8 cellular contexts compared by ENCODE assay signal in the genomic region with DNA sequence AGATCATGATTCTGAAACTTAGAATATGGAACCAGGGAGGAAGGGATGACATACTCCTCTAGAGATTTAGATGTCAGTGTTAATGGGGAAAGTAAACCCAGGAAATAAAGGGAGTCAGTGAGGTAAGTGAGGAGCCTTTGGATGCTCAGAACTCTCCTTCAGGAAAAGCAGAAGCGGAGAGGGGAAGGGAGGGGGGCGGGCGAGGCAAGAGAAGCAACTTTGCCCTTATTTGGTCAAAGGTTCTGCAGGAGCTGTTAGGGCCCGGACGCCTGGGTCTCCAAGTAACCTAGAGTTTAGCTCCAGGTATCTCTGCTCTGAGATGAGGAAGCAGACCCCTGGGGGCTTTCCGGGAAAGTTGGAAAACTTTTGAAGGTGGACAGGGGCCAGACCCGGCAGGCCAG. TPM values are rescaled to one million over a fixed set of nuclear protein-coding genes. Genes with fewer than 3 reads are reported as not detected.
DNase-seq lines count a peak whose midpoint lies in the region; ATAC-seq and TF ChIP-seq lines count a peak whose summit lies in the region.

No MANE protein-coding gene starts in this region.

- 5 to 6% methylated on average over 7 of the region's 7 CpGs for WGBS in heart right ventricle, 2 donors
- WGBS in suprapubic skin: 0% methylated on average over 7 of the region's 7 CpGs

- peaks cover 56% of the 10 kb centered on the region for H3K36me3 Mint-ChIP-seq in activated CD8-positive, alpha-beta T cell treated with anti-CD3 and anti-CD28 coated beads for 36 hours (ENCODE audit: low read depth)

- CTCF ChIA-PET in activated CD8-positive, alpha-beta T cell treated with anti-CD3 and anti-CD28 coated beads for 36 hours (lab: Charles Lee): interaction anchor here (1.4 to 2.8 kb wide), 4 partner anchors 20 to 44 kb away, joined by 3 to 8 read pairs (median 6); partner anchors contain the start of genes CHRNE and SPAG7

- H3K4me1 Mint-ChIP-seq in activated CD8-positive, alpha-beta T cell treated with anti-CD3 and anti-CD28 coated beads for 36 hours (ENCODE audit: low read depth): peaks cover 51% of the 10 kb centered on the region

- peak overlapping the region; percentile 97 for H3K4me3 Mint-ChIP-seq in activated CD8-positive, alpha-beta T cell treated with anti-CD3 and anti-CD28 coated beads for 36 hours

- intact Hi-C loops in heart right ventricle (cut with DNase I): loop anchor here in 2 of 10 donors (5.0 kb wide), 2 partner anchors 40 to 50 kb away; partner anchors contain the start of genes INCA1 (in 1 of the 2) and KIF1C (in 1 of the 2)
- intact Hi-C loops in left cardiac atrium (cut with DNase I): no loop called here
- intact Hi-C loops in activated CD8-positive, alpha-beta T cell treated with anti-CD3 and anti-CD28 coated beads for 36 hours (cut with micrococcal nuclease): loop anchor here (1.0 kb wide), 1 partner anchor 22 kb away; no protein-coding TSS in a partner anchor

- H3K4me1 ChIP-seq in heart right ventricle (peaks cover 18 to 78% (median 57%) of the 10 kb centered on the region in 9 donors), iPS-15b (ENCODE audit: control insufficient read depth, insufficient read depth, low read length) (peaks cover 15% of the 10 kb centered on the region), suprapubic skin (peaks cover 73% of the 10 kb centered on the region)

- no peaks in the 10 kb centered on the region for H3K27me3 ChIP-seq in heart right ventricle
- H3K27me3 ChIP-seq in iPS-15b (ENCODE audit: control insufficient read depth, insufficient read depth, low read length): no peaks in the 10 kb centered on the region
- H3K27me3 ChIP-seq in suprapubic skin: no peaks in the 10 kb centered on the region

- POLR2A ChIA-PET in activated CD8-positive, alpha-beta T cell treated with anti-CD3 and anti-CD28 coated beads for 36 hours (lab: Charles Lee): interaction anchor here (1.1 to 20.8 kb wide), 10 partner anchors 8 to 83 kb away, joined by 4 to 627 read pairs (median 10); partner anchors contain the start of genes C17orf107, CAMTA2, CHRNE and INCA1

- ATAC-seq in heart right ventricle (no peak), left cardiac atrium (no peak), HG02884 (IDR thresholded peaks at IDR 0.05; ENCODE audit: unreplicated experiment) (no peak)
- no peak for ATAC-seq in activated CD8-positive, alpha-beta T cell treated with anti-CD3 and anti-CD28 coated beads for 36 hours

- H3K9ac ChIP-seq in iPS-15b (ENCODE audit: low read depth, low read length): peak overlapping the region; percentile 62

- no peak for TF ChIP-seq POLR2A in suprapubic skin (IDR thresholded peaks at IDR 0.05)

- TF ChIP-seq CTCF in heart right ventricle (IDR thresholded peaks at IDR 0.05) (no peak), suprapubic skin (IDR thresholded peaks at IDR 0.05) (no peak)
- no peak for TF ChIP-seq CTCF in activated CD8-positive, alpha-beta T cell treated with anti-CD3 and anti-CD28 coated beads for 36 hours (IDR thresholded peaks at IDR 0.05)

- H3K27me3 Mint-ChIP-seq in activated CD8-positive, alpha-beta T cell treated with anti-CD3 and anti-CD28 coated beads for 36 hours: no peaks in the 10 kb centered on the region

- H3K27ac Mint-ChIP-seq in activated CD8-positive, alpha-beta T cell treated with anti-CD3 and anti-CD28 coated beads for 36 hours: peak overlapping the region; percentile 99

- no peak for TF ChIP-seq EP300 in suprapubic skin (IDR thresholded peaks at IDR 0.05)

- H3K9me3 Mint-ChIP-seq in activated CD8-positive, alpha-beta T cell treated with anti-CD3 and anti-CD28 coated beads for 36 hours: no peaks in the 10 kb centered on the region

- H3K27ac ChIP-seq in heart right ventricle (peak overlapping the region; percentile 89 to 100 (median 99)), suprapubic skin (peak overlapping the region; percentile 98)

- H3K4me3 ChIP-seq in heart right ventricle: peak overlapping the region; percentile 67 to 100 (median 98)
- peak overlapping the region; percentile 62 for H3K4me3 ChIP-seq in iPS-15b (ENCODE audit: low read depth, low read length)
- peak overlapping the region; percentile 85 for H3K4me3 ChIP-seq in suprapubic skin

- DNase-seq in heart right ventricle (no peak), left cardiac atrium (no peak), suprapubic skin (ENCODE audit: low spot score in 2 of 2) (no peak), NCI-H1417 treated with DMSO at 0.1 percent for 48 hours (lab: John Stamatoyannopoulos, UW) (no peak), SK-N-DZ (ENCODE audit: low spot score) (no peak)
- DNase-seq in activated CD8-positive, alpha-beta T cell treated with anti-CD3 and anti-CD28 coated beads for 36 hours: no peak

- H3K36me3 ChIP-seq in heart right ventricle (peaks cover 0 to 54% (median 15%) of the 10 kb centered on the region in 9 donors), iPS-15b (ENCODE audit: control insufficient read depth, insufficient read depth, low read length) (peaks cover 48% of the 10 kb centered on the region), suprapubic skin (peaks cover 29% of the 10 kb centered on the region)

- H3K9me3 ChIP-seq in heart right ventricle (no peaks in the 10 kb centered on the region), iPS-15b (ENCODE audit: control insufficient read depth, insufficient read depth, low read length) (no peaks in the 10 kb centered on the region), suprapubic skin (no peaks in the 10 kb centered on the region)

RNA-seq across cellular contexts. Expression of gene PFN1, which starts 1.3 kb away (rescaled TPM):
- 100 to 1,000 TPM; 144 to 376 (median 160) TPM for total RNA-seq in heart right ventricle
- 100 to 1,000 TPM; 170 to 830 TPM for polyA plus RNA-seq in heart right ventricle
- 100 to 1,000 TPM; 254 to 303 TPM for total RNA-seq in left cardiac atrium
- total RNA-seq in activated CD8-positive, alpha-beta T cell treated with anti-CD3 and anti-CD28 coated beads for 36 hours: 1,000 to 10,000 TPM; 1,726 to 1,759 TPM
- total RNA-seq in suprapubic skin: 100 to 1,000 TPM; 392 to 756 (median 686) TPM
- polyA plus RNA-seq in SK-N-DZ (2014; cell fraction: cytosol; rRNA removed): 531 and 837 TPM in 2 replicates
- 483 and 613 TPM in 2 replicates for polyA plus RNA-seq in SK-N-DZ (2014; cell fraction: nucleus; rRNA removed)

RNA-seq across cellular contexts. Expression of gene ENO3, which starts 3.9 kb away (rescaled TPM):
- total RNA-seq in heart right ventricle: 1,000 to 10,000 TPM in 2 of 10 donors, 100 to 1,000 TPM in 8; 609 to 1,418 (median 746) TPM
- polyA plus RNA-seq in heart right ventricle: 1,000 to 10,000 TPM in 1 of 2 donors, 100 to 1,000 TPM in 1; 143 to 1,668 TPM
- 100 to 1,000 TPM; 149 to 228 TPM for total RNA-seq in left cardiac atrium
- 10 to 100 TPM; 31.3 to 34.0 TPM for total RNA-seq in activated CD8-positive, alpha-beta T cell treated with anti-CD3 and anti-CD28 coated beads for 36 hours
- total RNA-seq in suprapubic skin: 1 to 10 TPM; 2.0 to 4.2 (median 3.2) TPM
- polyA plus RNA-seq in SK-N-DZ (2014; cell fraction: cytosol; rRNA removed): 91.6 and 92.7 TPM in 2 replicates
- polyA plus RNA-seq in SK-N-DZ (2014; cell fraction: nucleus; rRNA removed): 116 and 223 TPM in 2 replicates

RNA-seq across cellular contexts. Expression of gene RNF167, which starts 6.9 kb away (rescaled TPM):
- total RNA-seq in heart right ventricle: 100 to 1,000 TPM in 1 of 10 donors, 10 to 100 TPM in 9; 65.0 to 104 (median 80.9) TPM
- 100 to 1,000 TPM; 132 to 202 TPM for polyA plus RNA-seq in heart right ventricle
- total RNA-seq in left cardiac atrium: 10 to 100 TPM; 76.2 to 95.6 TPM
- total RNA-seq in activated CD8-positive, alpha-beta T cell treated with anti-CD3 and anti-CD28 coated beads for 36 hours: 100 to 1,000 TPM; 144 to 152 TPM
- total RNA-seq in suprapubic skin: 100 to 1,000 TPM in 2 of 4 donors, 10 to 100 TPM in 2; 74.1 to 118 (median 99.4) TPM
- 66.0 and 77.3 TPM in 2 replicates for polyA plus RNA-seq in SK-N-DZ (2014; cell fraction: cytosol; rRNA removed)
- 84.6 and 104 TPM in 2 replicates for polyA plus RNA-seq in SK-N-DZ (2014; cell fraction: nucleus; rRNA removed)

RNA-seq across cellular contexts. Expression of gene SLC25A11, which starts 7.2 kb away (rescaled TPM):
- total RNA-seq in heart right ventricle (100 to 1,000 TPM; 181 to 312 (median 242) TPM), left cardiac atrium (100 to 1,000 TPM; 166 to 175 TPM), suprapubic skin (10 to 100 TPM; 35.7 to 74.3 (median 41.6) TPM)
- polyA plus RNA-seq in heart right ventricle: 100 to 1,000 TPM; 126 to 127 TPM
- 10 to 100 TPM; 80.8 to 87.0 TPM for total RNA-seq in activated CD8-positive, alpha-beta T cell treated with anti-CD3 and anti-CD28 coated beads for 36 hours
- polyA plus RNA-seq in SK-N-DZ (2014; cell fraction: cytosol; rRNA removed): 118 and 132 TPM in 2 replicates
- 65.5 and 71.8 TPM in 2 replicates for polyA plus RNA-seq in SK-N-DZ (2014; cell fraction: nucleus; rRNA removed)

RNA-seq across cellular contexts. Expression of gene GP1BA, which starts 14.9 kb away (rescaled TPM):
- total RNA-seq in heart right ventricle: under 1 TPM in 5 of 10 donors, not detected in 5; 0.15 to 0.53 (median 0.39) TPM
- under 1 TPM; 0.04 to 0.15 TPM for polyA plus RNA-seq in heart right ventricle
- under 1 TPM; 0.13 to 0.15 TPM for total RNA-seq in left cardiac atrium
- not detected for total RNA-seq in activated CD8-positive, alpha-beta T cell treated with anti-CD3 and anti-CD28 coated beads for 36 hours
- not detected for total RNA-seq in suprapubic skin
- polyA plus RNA-seq in SK-N-DZ (2014; cell fraction: cytosol; rRNA removed): not detected in 2 replicates
- not detected in 2 replicates for polyA plus RNA-seq in SK-N-DZ (2014; cell fraction: nucleus; rRNA removed)

Comparison
In these comparisons a context has a peak if more than half of its experiments do, and no peak if none do; other contexts are left out.
1. RNA of gene ENO3, which starts 3.9 kb away (total RNA-seq): 609 to 1,418 TPM in heart right ventricle, 149 to 228 TPM in left cardiac atrium and 31.3 to 34.0 TPM in activated CD8-positive, alpha-beta T cell treated with anti-CD3 and anti-CD28 coated beads for 36 hours; 2.0 to 4.2 TPM in suprapubic skin; every median in the first group is over 4 times any median in the second.
2. Peak in every context shown above with its lines, with median percentiles within 50 percentile points of each other: H3K4me3 ChIP-seq.